In the genomic region with DNA sequence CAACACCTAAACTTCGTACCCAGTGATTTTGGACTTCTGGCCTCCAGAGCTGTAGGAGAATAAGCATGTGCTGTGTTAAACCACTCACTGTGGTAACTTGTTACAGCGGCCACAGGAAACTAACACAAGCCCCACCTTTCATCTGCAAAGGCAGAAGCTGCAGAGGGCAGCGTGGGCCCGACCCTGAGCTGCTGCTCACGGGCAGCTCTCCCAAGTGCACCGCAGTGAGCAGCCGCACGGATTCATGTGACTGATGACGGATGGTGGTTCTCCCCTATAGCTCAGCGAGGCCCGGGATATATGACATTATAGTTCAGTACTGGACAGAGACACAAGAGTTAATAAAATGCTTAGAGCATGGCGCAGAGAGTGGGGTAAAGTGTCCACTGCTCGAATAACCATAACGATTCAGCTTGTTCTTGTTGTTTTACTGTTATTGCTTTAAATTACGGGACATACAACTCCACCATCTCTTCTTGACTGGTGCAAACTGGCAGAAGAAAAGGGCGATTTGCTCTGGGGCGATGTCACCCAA, we compare ENCODE assay signal across 19 cellular contexts. TPM values are rescaled to one million over a fixed set of nuclear protein-coding genes. Genes with fewer than 3 reads are reported as not detected.
DNase-seq lines count a peak whose midpoint lies in the region; ATAC-seq, FAIRE-seq and TF ChIP-seq lines count a peak whose summit lies in the region.
"Had no signal": no experiment of that assay in that cellular context is flagged by ENCODE, and none has a peak within 500 bp of the region (broad histone marks: within the 10 kb centered on the region; RNA-seq: fewer than 3 reads in every experiment).

No MANE protein-coding gene starts in this region.

- TF ChIP-seq EP300 in A549 (IDR thresholded peaks at IDR 0.05) = no peak
- no peak for TF ChIP-seq EP300 in Ishikawa (IDR thresholded peaks at IDR 0.05; ENCODE audit: borderline replicate concordance)

- no peak for TF ChIP-seq CTCF in A549 (IDR thresholded peaks at IDR 0.05)

- H3K36me3 ChIP-seq in adipocyte (ENCODE audit: control insufficient read depth, insufficient read depth, low read length, severe bottlenecking) (peaks cover 60% of the 10 kb centered on the region), HAP-1 (replicated peaks) (peaks cover 22% of the 10 kb centered on the region)

- H3K27ac ChIP-seq in A549 = peak overlapping the region in 1 of 2 experiments; percentile 55; a peak in 2 of 6 replicates
- H3K27ac ChIP-seq: lower lobe of right lung had no signal

- FAIRE-seq in A549 (lab: Jason Lieb, UNC) = no peak

- in situ Hi-C loops in HAP-1 (cut with MboI; ENCODE audit: low sequenced_read_pairs) = no loop called here

- H3K4me1 ChIP-seq in A549 (peaks cover 17% of the 10 kb centered on the region), adipocyte (ENCODE audit: control insufficient read depth, insufficient read depth, low read length) (peaks cover 28% of the 10 kb centered on the region), HAP-1 (no peaks in the 10 kb centered on the region)

- no peak for ATAC-seq in A549
- ATAC-seq in sciatic nerve = peak; percentile 4
- ATAC-seq in HG03280 (IDR thresholded peaks at IDR 0.05; ENCODE audit: unreplicated experiment) = no peak
- no peak for ATAC-seq in HG03460 (IDR thresholded peaks at IDR 0.05; ENCODE audit: unreplicated experiment)

- H3K27me3 ChIP-seq in adipocyte (replicated peaks; ENCODE audit: control insufficient read depth, insufficient read depth, low read length) (no peaks in the 10 kb centered on the region), HAP-1 (ENCODE audit: low read depth) (no peaks in the 10 kb centered on the region)
- H3K27me3 ChIP-seq: spleen had no signal

- intact Hi-C loops in sciatic nerve (cut with DNase I) = no loop called here

- H3K9ac ChIP-seq in adipocyte (ENCODE audit: low read length) = peak overlapping the region; percentile 58

- TF ChIP-seq RAD21 in A549 (conservative IDR thresholded peaks at IDR 0.05 in 1 of 2, IDR thresholded peaks at IDR 0.05 in 1 of 2) (no peak), Ishikawa (IDR thresholded peaks at IDR 0.05; ENCODE audit: low read depth) (no peak)

- POLR2A ChIA-PET in A549 (lab: Yijun Ruan, JAX) = interaction anchor here (1.0 to 1.3 kb wide), 2 partner anchors 22 to 74 kb away, joined by 4 to 6 read pairs; partner anchors contain the start of genes NUP62 and ZNF473

- 94% methylated on average over 17 of the region's 17 CpGs for WGBS in A549 (ENCODE audit: missing lambda C conversion rate)

- DNase-seq in A549 (ENCODE audit: low read depth in 1 of 2, low spot score in 1 of 2) (no peak), adipocyte (ENCODE audit: low read depth) (no peak), sciatic nerve (ENCODE audit: low spot score) (no peak), HAP-1 (ENCODE audit: low spot score in 2 of 2) (no peak), cerebellar nuclear complex (lab: John Stamatoyannopoulos, UW) (no peak)
- DNase-seq: DMS 273 treated with DMSO at 0.1 percent for 48 hours, lower lobe of right lung, NCI-H1105 treated with DMSO at 0.1 percent for 48 hours, NCI-H2107, NCI-H510A treated with DMSO at 0.1 percent for 48 hours, spleen had no signal

- TF ChIP-seq POLR2A in A549 (IDR thresholded peaks at IDR 0.05; ENCODE audit: low read length) = no peak

- H3K4me3 ChIP-seq in A549 (no peak overlapping the region), adipocyte (ENCODE audit: low read length) (no peak overlapping the region), HAP-1 (no peak overlapping the region)
- H3K4me3 ChIP-seq: lower lobe of right lung, spleen had no signal

- CTCF ChIA-PET in A549 (lab: Yijun Ruan, JAX) = interaction anchor here (0.7 to 4.1 kb wide), 9 partner anchors 10 to 66 kb away, joined by 3 to 24 read pairs (median 4); partner anchors contain the start of gene VRK3

- peak overlapping the region; percentile 73; the same call in 2 of the 3 replicates for H3K4me2 ChIP-seq in A549

- H3K9me3 ChIP-seq in A549 = no peaks in the 10 kb centered on the region
- no peaks in the 10 kb centered on the region for H3K9me3 ChIP-seq in adipocyte (ENCODE audit: control insufficient read depth, low read length)
- H3K9me3 ChIP-seq in HAP-1 = no peaks in the 10 kb centered on the region
- H3K9me3 ChIP-seq: lower lobe of right lung, spleen had no signal

TF ChIP-seq in A549, 52 proteins besides CTCF, POLR2A, EP300 and RAD21:
- TF ChIP-seq HOXB5 (CRISPR knock-in tag; IDR thresholded peaks at IDR 0.05) = no peak
- TF ChIP-seq, protein P1, sequence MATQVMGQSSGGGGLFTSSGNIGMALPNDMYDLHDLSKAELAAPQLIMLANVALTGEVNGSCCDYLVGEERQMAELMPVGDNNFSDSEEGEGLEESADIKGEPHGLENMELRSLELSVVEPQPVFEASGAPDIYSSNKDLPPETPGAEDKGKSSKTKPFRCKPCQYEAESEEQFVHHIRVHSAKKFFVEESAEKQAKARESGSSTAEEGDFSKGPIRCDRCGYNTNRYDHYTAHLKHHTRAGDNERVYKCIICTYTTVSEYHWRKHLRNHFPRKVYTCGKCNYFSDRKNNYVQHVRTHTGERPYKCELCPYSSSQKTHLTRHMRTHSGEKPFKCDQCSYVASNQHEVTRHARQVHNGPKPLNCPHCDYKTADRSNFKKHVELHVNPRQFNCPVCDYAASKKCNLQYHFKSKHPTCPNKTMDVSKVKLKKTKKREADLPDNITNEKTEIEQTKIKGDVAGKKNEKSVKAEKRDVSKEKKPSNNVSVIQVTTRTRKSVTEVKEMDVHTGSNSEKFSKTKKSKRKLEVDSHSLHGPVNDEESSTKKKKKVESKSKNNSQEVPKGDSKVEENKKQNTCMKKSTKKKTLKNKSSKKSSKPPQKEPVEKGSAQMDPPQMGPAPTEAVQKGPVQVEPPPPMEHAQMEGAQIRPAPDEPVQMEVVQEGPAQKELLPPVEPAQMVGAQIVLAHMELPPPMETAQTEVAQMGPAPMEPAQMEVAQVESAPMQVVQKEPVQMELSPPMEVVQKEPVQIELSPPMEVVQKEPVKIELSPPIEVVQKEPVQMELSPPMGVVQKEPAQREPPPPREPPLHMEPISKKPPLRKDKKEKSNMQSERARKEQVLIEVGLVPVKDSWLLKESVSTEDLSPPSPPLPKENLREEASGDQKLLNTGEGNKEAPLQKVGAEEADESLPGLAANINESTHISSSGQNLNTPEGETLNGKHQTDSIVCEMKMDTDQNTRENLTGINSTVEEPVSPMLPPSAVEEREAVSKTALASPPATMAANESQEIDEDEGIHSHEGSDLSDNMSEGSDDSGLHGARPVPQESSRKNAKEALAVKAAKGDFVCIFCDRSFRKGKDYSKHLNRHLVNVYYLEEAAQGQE (IDR thresholded peaks at IDR 0.05) = peak; percentile 39; the same call in 1 of the 2 replicates

TF ChIP-seq in Ishikawa, 13 proteins besides CTCF, POLR2A, EP300 and RAD21:
- TF ChIP-seq, protein P1 (IDR thresholded peaks at IDR 0.05; ENCODE audit: low read depth) = peak; percentile 43; the same call in 1 of the 2 replicates
- no peak for TF ChIP-seq TCF12 (IDR thresholded peaks at IDR 0.05; ENCODE audit: low read depth)

RNA-seq across cellular contexts. Expression of gene VRK3, which starts 21.9 kb away (rescaled TPM):
- 37.4 and 45.2 TPM in 2 replicates for polyA plus RNA-seq in A549 (2011; rRNA removed)
- 28.5 and 33.6 TPM in 2 replicates for polyA plus RNA-seq in A549 (2012; cell fraction: cytosol; rRNA removed)
- 33.2 and 36.8 TPM in 2 replicates for polyA plus RNA-seq in A549 (2012; cell fraction: nucleus; rRNA removed)
- 33.3 to 35.4 TPM (median 35.2 TPM) in 3 replicates for polyA plus RNA-seq in A549 (2017; fragmentation: RNase III; extraction: RNeasy Plus Mini Kit Qiagen cat#74134 plus additional on column Dnase treatment)
- polyA minus RNA-seq in A549 (2011; rRNA and poly(A)+ RNA removed) = 32.7 and 35.7 TPM in 2 replicates
- total RNA-seq in sciatic nerve = 42.4 TPM

RNA-seq across cellular contexts. Expression of gene ZNF473, which starts 22.5 kb away (rescaled TPM):
- polyA plus RNA-seq in A549 (2011; rRNA removed) (17.0 and 20.0 TPM in 2 replicates), A549 (2017; fragmentation: RNase III; extraction: RNeasy Plus Mini Kit Qiagen cat#74134 plus additional on column Dnase treatment) (6.2 to 6.9 TPM (median 6.8 TPM) in 3 replicates)
- polyA plus RNA-seq in A549 (2012; cell fraction: cytosol; rRNA removed) = 5.6 and 5.9 TPM in 2 replicates
- polyA plus RNA-seq in A549 (2012; cell fraction: nucleus; rRNA removed) = 8.8 and 9.0 TPM in 2 replicates
- 33.4 and 37.4 TPM in 2 replicates for polyA minus RNA-seq in A549 (2011; rRNA and poly(A)+ RNA removed)
- 9.0 TPM for total RNA-seq in sciatic nerve

RNA-seq across cellular contexts. Expression of gene SIGLEC11, which starts 42.3 kb away (rescaled TPM):
- polyA plus RNA-seq in A549 (2011; rRNA removed) (not detected in 2 replicates), A549 (2017; fragmentation: RNase III; extraction: RNeasy Plus Mini Kit Qiagen cat#74134 plus additional on column Dnase treatment) (not detected in 3 replicates)
- polyA plus RNA-seq in A549 (2012; cell fraction: cytosol; rRNA removed) = not detected in 2 replicates
- polyA plus RNA-seq in A549 (2012; cell fraction: nucleus; rRNA removed) = not detected in 2 replicates
- polyA minus RNA-seq in A549 (2011; rRNA and poly(A)+ RNA removed) = not detected in 2 replicates
- 1.6 TPM for total RNA-seq in sciatic nerve
- total RNA-seq: CD4-positive, CD25-positive, alpha-beta regulatory T cell; pulmonary artery endothelial cell had no signal
- polyA plus RNA-seq: AG04450; CD4-positive, CD25-positive, alpha-beta regulatory T cell; IgD-negative memory B cell; keratinocyte had no signal
